Comparison of ENCODE assay signal across 9 cellular contexts in genomic region chr13:53206455-53206854, GRCh38.
A peak's percentile ranks its signal among the peaks of the same experiment; 100 is the strongest.
DNase-seq lines count a peak whose midpoint lies in the region; FAIRE-seq and TF ChIP-seq lines count a peak whose summit lies in the region.
"Had no signal": no experiment of that assay in that cellular context is flagged by ENCODE, and none has a peak within 500 bp of the region (broad histone marks: within the 10 kb centered on the region; RNA-seq: fewer than 3 reads in every experiment).

No MANE protein-coding gene starts in this region.

- H3K9me3 Mint-ChIP-seq in activated T-helper 1 cell treated with anti-CD3 and anti-CD28 coated beads, Interleukin-12 subunit alpha, Interleukin-12 subunit beta, Interleukin-2, Interleukin-4 antibody, amounts not matched to agents 30 ng/mL and 10 ng/mL and 1 ng/mL, durations not matched to agents 14 hours and 24 hours and 36 hours = no peaks in the 10 kb centered on the region

- H3K27ac Mint-ChIP-seq in activated T-helper 1 cell treated with anti-CD3 and anti-CD28 coated beads, Interleukin-12 subunit alpha, Interleukin-12 subunit beta, Interleukin-2, Interleukin-4 antibody, amounts not matched to agents 30 ng/mL and 10 ng/mL and 1 ng/mL, durations not matched to agents 14 hours and 24 hours and 36 hours = no peak overlapping the region

- H3F3A ChIP-seq in OCI-LY1 (ENCODE audit: insufficient read depth, low read length) = no peaks in the 10 kb centered on the region

- TF ChIP-seq CTCF in GM06990 (IDR thresholded peaks at IDR 0.05; ENCODE audit: insufficient read depth, low read length, poor library complexity, severe bottlenecking) = peak; percentile 51
- peak; percentile 44 for TF ChIP-seq CTCF in OCI-LY1 (IDR thresholded peaks at IDR 0.05; ENCODE audit: low read length)
- TF ChIP-seq CTCF in fibroblast of villous mesenchyme (IDR thresholded peaks at IDR 0.05; ENCODE audit: insufficient read depth, low read depth, low read length) = peak; percentile 15

- in situ Hi-C loops in ACHN (cut with HindIII; ENCODE audit: low pct_ligation_motif_present, low pct_unique_long_range_greater_than_20kb, low sequenced_read_pairs) = no loop called here

- no peaks in the 10 kb centered on the region for H3K79me2 ChIP-seq in OCI-LY1 (ENCODE audit: insufficient read depth, low read length)

- H3K4me1 Mint-ChIP-seq in activated T-helper 1 cell treated with anti-CD3 and anti-CD28 coated beads, Interleukin-12 subunit alpha, Interleukin-12 subunit beta, Interleukin-2, Interleukin-4 antibody, amounts not matched to agents 30 ng/mL and 10 ng/mL and 1 ng/mL, durations not matched to agents 14 hours and 24 hours and 36 hours (ENCODE audit: low read depth) = no peaks in the 10 kb centered on the region

- H3K4me3 Mint-ChIP-seq in activated T-helper 1 cell treated with anti-CD3 and anti-CD28 coated beads, Interleukin-12 subunit alpha, Interleukin-12 subunit beta, Interleukin-2, Interleukin-4 antibody, amounts not matched to agents 30 ng/mL and 10 ng/mL and 1 ng/mL, durations not matched to agents 14 hours and 24 hours and 36 hours = no peak overlapping the region

- H3K9ac ChIP-seq in OCI-LY1 (ENCODE audit: low read length) = no peak overlapping the region

- no peak overlapping the region for H3K4me2 ChIP-seq in OCI-LY1 (ENCODE audit: low read length)

- peak; percentile 18 for DNase-seq in ACHN
- no peak for DNase-seq in GM06990 (ENCODE audit: extremely low read depth, insufficient read length)
- DNase-seq in fibroblast of villous mesenchyme (ENCODE audit: low read depth) = no peak
- no peak for DNase-seq in frontal cortex (ENCODE audit: low spot score in 2 of 2)
- no peak for DNase-seq in GM19238 (ENCODE audit: insufficient read length, low spot score)
- DNase-seq in activated T-helper 1 cell treated with anti-CD3 and anti-CD28 coated beads, Interleukin-12 subunit alpha, Interleukin-12 subunit beta, Interleukin-2, Interleukin-4 antibody, amounts not matched to agents 30 ng/mL and 10 ng/mL and 1 ng/mL, durations not matched to agents 14 hours and 24 hours and 36 hours (ENCODE audit: low spot score) = no peak
- no peak for DNase-seq in kidney glomerular epithelial cell (lab: John Stamatoyannopoulos, UW)
- DNase-seq: activated T-cell treated with anti-CD3 and anti-CD28 coated beads, Interleukin-2, amount 50 U/mL, for 48 hours had no signal

- H3K9me2 ChIP-seq in OCI-LY1 (ENCODE audit: low read depth, low read length) = no peaks in the 10 kb centered on the region

- no peaks in the 10 kb centered on the region for H4K20me1 ChIP-seq in OCI-LY1 (ENCODE audit: insufficient read depth, low read length)

- no peaks in the 10 kb centered on the region for H3K27me3 ChIP-seq in GM06990 (replicated peaks; ENCODE audit: control insufficient read depth, insufficient read depth, low read length)
- no peaks in the 10 kb centered on the region for H3K27me3 ChIP-seq in OCI-LY1 (ENCODE audit: insufficient read depth, low read length)

- no peak overlapping the region for H3K4me3 ChIP-seq in GM06990 (replicated peaks; ENCODE audit: low read depth, low read length)
- H3K4me3 ChIP-seq in OCI-LY1 (ENCODE audit: low read depth, low read length, poor library complexity, severe bottlenecking) = no peak overlapping the region
- no peak overlapping the region for H3K4me3 ChIP-seq in fibroblast of villous mesenchyme (ENCODE audit: low read depth, low read length)

- intact Hi-C loops in activated T-helper 1 cell treated with anti-CD3 and anti-CD28 coated beads, Interleukin-12 subunit alpha, Interleukin-12 subunit beta, Interleukin-2, Interleukin-4 antibody, amounts not matched to agents 30 ng/mL and 10 ng/mL and 1 ng/mL, durations not matched to agents 14 hours and 24 hours and 36 hours (cut with micrococcal nuclease) = no loop called here

- H3K4me1 ChIP-seq in OCI-LY1 (ENCODE audit: insufficient read depth, low read length, severe bottlenecking) = no peaks in the 10 kb centered on the region

- H3K36me3 ChIP-seq in GM06990 (ENCODE audit: control insufficient read depth, insufficient read depth, low read length) = no peaks in the 10 kb centered on the region
- no peaks in the 10 kb centered on the region for H3K36me3 ChIP-seq in OCI-LY1 (ENCODE audit: insufficient read depth, low read length)

- H2AFZ ChIP-seq in OCI-LY1 (ENCODE audit: low read length) = no peak overlapping the region

- H3K27ac ChIP-seq in OCI-LY1 (ENCODE audit: low read depth, low read length, poor library complexity, severe bottlenecking) = no peak overlapping the region

- H3K9me3 ChIP-seq in OCI-LY1 (ENCODE audit: low read length) = no peaks in the 10 kb centered on the region

- peaks cover 6% of the 10 kb centered on the region for H3K27me3 Mint-ChIP-seq in activated T-helper 1 cell treated with anti-CD3 and anti-CD28 coated beads, Interleukin-12 subunit alpha, Interleukin-12 subunit beta, Interleukin-2, Interleukin-4 antibody, amounts not matched to agents 30 ng/mL and 10 ng/mL and 1 ng/mL, durations not matched to agents 14 hours and 24 hours and 36 hours (ENCODE audit: insufficient read depth)

- no peak for FAIRE-seq in frontal cortex (lab: Jason Lieb, UNC)

- no peaks in the 10 kb centered on the region for H3K36me3 Mint-ChIP-seq in activated T-helper 1 cell treated with anti-CD3 and anti-CD28 coated beads, Interleukin-12 subunit alpha, Interleukin-12 subunit beta, Interleukin-2, Interleukin-4 antibody, amounts not matched to agents 30 ng/mL and 10 ng/mL and 1 ng/mL, durations not matched to agents 14 hours and 24 hours and 36 hours (ENCODE audit: low read depth)
